ENCODE assay signal across 27 cellular contexts in genomic region chr4:82779032-82779431, GRCh38. TPM values are rescaled to one million over a fixed set of nuclear protein-coding genes. Genes with fewer than 3 reads are reported as not detected.
DNase-seq lines count a peak whose midpoint lies in the region; ATAC-seq, FAIRE-seq and TF ChIP-seq lines count a peak whose summit lies in the region.
"Had no signal": no experiment of that assay in that cellular context is flagged by ENCODE, and none has a peak within 500 bp of the region (broad histone marks: within the 10 kb centered on the region; RNA-seq: fewer than 3 reads in every experiment).

No MANE protein-coding gene starts in this region.

- ATAC-seq in activated T-cell treated with anti-CD3 and anti-CD28 coated beads, Interleukin-2, amount 50 U/mL, for 4 hours, result no peak
- ATAC-seq: activated CD8-positive, alpha-beta T cell treated with anti-CD3 and anti-CD28 coated beads, Interleukin-2, amount 10 ng/mL, durations not matched to agents 7 days and 5 days; T-helper 17 cell had no signal

- no peak overlapping the region for H3K27ac ChIP-seq in CD4-positive, alpha-beta memory T cell (ENCODE audit: low read depth, low read length)
- H3K27ac ChIP-seq: RWPE1, skin epidermis, tibial nerve had no signal

- intact Hi-C loops in CD4-positive, alpha-beta memory T cell (cut with micrococcal nuclease), result no loop called here

- peak overlapping the region; percentile 69 for H3K27ac Mint-ChIP-seq in neural crest cell (ENCODE audit: unreplicated experiment)
- no peak overlapping the region for H3K27ac Mint-ChIP-seq in CD4-positive, alpha-beta memory T cell
- H3K27ac Mint-ChIP-seq: activated CD8-positive, alpha-beta T cell treated with anti-CD3 and anti-CD28 coated beads, Interleukin-2, amount 10 ng/mL, durations not matched to agents 7 days and 5 days; mesothelial cell of epicardium; naive B cell; stimulated activated naive CD8-positive, alpha-beta T cell treated with anti-CD3 and anti-CD28 coated beads, Interleukin-15, Interleukin-2, amounts not matched to agents 100 ng/mL and 50 ng/mL, for 24 hours; T-helper 17 cell had no signal

- CTCF ChIA-PET in CD4-positive, alpha-beta memory T cell (lab: Charles Lee; ENCODE audit: partially characterized antibody), result no interaction called here

- no peaks in the 10 kb centered on the region for H3K36me3 Mint-ChIP-seq in neural crest cell (ENCODE audit: low read depth)
- no peaks in the 10 kb centered on the region for H3K36me3 Mint-ChIP-seq in CD4-positive, alpha-beta memory T cell
- no peaks in the 10 kb centered on the region for H3K36me3 Mint-ChIP-seq in activated T-cell treated with anti-CD3 and anti-CD28 coated beads, Interleukin-2, amount 50 U/mL, for 4 hours (ENCODE audit: insufficient read depth)
- H3K36me3 Mint-ChIP-seq: naive B cell had no signal

- FAIRE-seq in RCC 7860 (lab: Jason Lieb, UNC), result no peak
- FAIRE-seq: frontal cortex had no signal

- no peak overlapping the region for H3K4me3 ChIP-seq in CD4-positive, alpha-beta memory T cell (ENCODE audit: low read length in 2 of 2)
- H3K4me3 ChIP-seq: SK-N-MC, skin epidermis, tibial nerve had no signal

- H3K27me3 Mint-ChIP-seq in neural crest cell (ENCODE audit: low read depth), result no peaks in the 10 kb centered on the region
- peaks cover 2 to 3% of the 10 kb centered on the region in 2 donors for H3K27me3 Mint-ChIP-seq in CD4-positive, alpha-beta memory T cell
- H3K27me3 Mint-ChIP-seq in activated T-cell treated with anti-CD3 and anti-CD28 coated beads, Interleukin-2, amount 50 U/mL, for 4 hours (ENCODE audit: low read depth), result peaks cover 2% of the 10 kb centered on the region
- H3K27me3 Mint-ChIP-seq: naive B cell; stimulated activated naive CD8-positive, alpha-beta T cell treated with anti-CD3 and anti-CD28 coated beads, Interleukin-15, Interleukin-2, amounts not matched to agents 100 ng/mL and 50 ng/mL, for 24 hours had no signal

- no peaks in the 10 kb centered on the region for H3K4me1 ChIP-seq in CD4-positive, alpha-beta memory T cell (ENCODE audit: insufficient read depth, low read length)

- H3K9me3 ChIP-seq in CD4-positive, alpha-beta memory T cell (ENCODE audit: control insufficient read depth in 1 of 2, low read length in 2 of 2), result no peaks in the 10 kb centered on the region
- H3K9me3 ChIP-seq: tibial nerve had no signal

- H3K4me1 Mint-ChIP-seq in neural crest cell, result peaks cover 6% of the 10 kb centered on the region
- H3K4me1 Mint-ChIP-seq in CD4-positive, alpha-beta memory T cell, result no peaks in the 10 kb centered on the region
- no peaks in the 10 kb centered on the region for H3K4me1 Mint-ChIP-seq in activated T-cell treated with anti-CD3 and anti-CD28 coated beads, Interleukin-2, amount 50 U/mL, for 4 hours (ENCODE audit: low read depth)
- H3K4me1 Mint-ChIP-seq: naive B cell, T-helper 17 cell had no signal

- no peaks in the 10 kb centered on the region for H3K27me3 ChIP-seq in CD4-positive, alpha-beta memory T cell (ENCODE audit: insufficient read depth, low read length)
- H3K27me3 ChIP-seq: tibial nerve had no signal

- H3K36me3 ChIP-seq in CD4-positive, alpha-beta memory T cell (ENCODE audit: insufficient read depth, low read length), result no peaks in the 10 kb centered on the region
- H3K36me3 ChIP-seq: tibial nerve had no signal

- POLR2A ChIA-PET in CD4-positive, alpha-beta memory T cell (lab: Charles Lee; ENCODE audit: partially characterized antibody), result no interaction called here

- DNase-seq in Daoy (ENCODE audit: low read depth) (peak; percentile 39), RCC 7860 (ENCODE audit: low spot score) (peak; percentile 14), ecto neural progenitor cell (ENCODE audit: low spot score) (peak; percentile 28), neural crest cell (ENCODE audit: low read depth, low spot score) (no peak), HCEC 1CT (no peak)
- no peak for DNase-seq in activated T-cell treated with anti-CD3 and anti-CD28 coated beads, Interleukin-2, amount 50 U/mL, for 1 hour
- no peak for DNase-seq in CD4-positive, alpha-beta memory T cell
- DNase-seq in activated T-cell treated with anti-CD3 and anti-CD28 coated beads, Interleukin-2, amount 50 U/mL, for 4 hours, result no peak
- DNase-seq: activated CD4-positive, alpha-beta T cell treated with anti-CD3 and anti-CD28 coated beads for 1 hour; activated CD8-positive, alpha-beta T cell treated with anti-CD3 and anti-CD28 coated beads, Interleukin-2, amount 10 ng/mL, durations not matched to agents 7 days and 5 days; activated gamma-delta T cell; COR-L47; effector CD8-positive, alpha-beta T cell; erythroblast; KG1; MV-4-11; naive B cell; NCI-H146; occipital lobe; T-helper 17 cell had no signal

- H3K9me3 Mint-ChIP-seq in neural crest cell, result no peaks in the 10 kb centered on the region
- peaks cover 0 to 2% (median 0%) of the 10 kb centered on the region in 8 donors for H3K9me3 Mint-ChIP-seq in CD4-positive, alpha-beta memory T cell
- no peaks in the 10 kb centered on the region for H3K9me3 Mint-ChIP-seq in activated T-cell treated with anti-CD3 and anti-CD28 coated beads, Interleukin-2, amount 50 U/mL, for 4 hours
- H3K9me3 Mint-ChIP-seq: mesothelial cell of epicardium; stimulated activated naive CD8-positive, alpha-beta T cell treated with anti-CD3 and anti-CD28 coated beads, Interleukin-15, Interleukin-2, amounts not matched to agents 100 ng/mL and 50 ng/mL, for 24 hours had no signal

- H3K4me3 Mint-ChIP-seq in neural crest cell, result no peak overlapping the region
- H3K4me3 Mint-ChIP-seq in CD4-positive, alpha-beta memory T cell, result no peak overlapping the region
- H3K4me3 Mint-ChIP-seq in activated T-cell treated with anti-CD3 and anti-CD28 coated beads, Interleukin-2, amount 50 U/mL, for 4 hours, result no peak overlapping the region
- H3K4me3 Mint-ChIP-seq: activated CD8-positive, alpha-beta T cell treated with anti-CD3 and anti-CD28 coated beads, Interleukin-2, amount 10 ng/mL, durations not matched to agents 7 days and 5 days; mesothelial cell of epicardium; naive B cell; stimulated activated naive CD8-positive, alpha-beta T cell treated with anti-CD3 and anti-CD28 coated beads, Interleukin-15, Interleukin-2, amounts not matched to agents 100 ng/mL and 50 ng/mL, for 24 hours; T-helper 17 cell had no signal

- TF ChIP-seq CTCF in neural crest cell (conservative IDR thresholded peaks at IDR 0.05), result no peak

RNA-seq across cellular contexts. Expression of gene SCD5, which starts 19.6 kb away (rescaled TPM):
- 6.3 and 6.6 TPM in 2 replicates for total RNA-seq in Daoy (2014; rRNA removed; shearing (Covaris generic))
- total RNA-seq in neural crest cell, result 39.5 and 40.7 TPM in 2 replicates
- total RNA-seq in CD4-positive, alpha-beta memory T cell, result not detected
- polyA plus RNA-seq in CD4-positive, alpha-beta memory T cell, result 1 to 10 TPM in 1 of 2 donors, not detected in 1; 1.8 TPM
- total RNA-seq in activated T-cell treated with anti-CD3 and anti-CD28 coated beads, Interleukin-2, amount 50 U/mL, for 4 hours, result 1 to 10 TPM in 1 of 3 donors, under 1 TPM in 2; 0.30 to 1.2 (median 0.84) TPM

Comparison
In these comparisons a context has a peak if more than half of its experiments do, and no peak if none do; other contexts are left out.
1. DNase-seq: peak in Daoy (single experiment), RCC 7860 (single experiment) and ecto neural progenitor cell (single experiment); none in neural crest cell (single experiment), activated T-cell treated with anti-CD3 and anti-CD28 coated beads, Interleukin-2, amount 50 U/mL, for 1 hour (single experiment), HCEC 1CT (single experiment), CD4-positive, alpha-beta memory T cell (0 of 5) and activated T-cell treated with anti-CD3 and anti-CD28 coated beads, Interleukin-2, amount 50 U/mL, for 4 hours (single experiment).